8 cellular contexts compared by ENCODE assay signal in genomic region chr17:82241926-82242697, GRCh38. TPM values are rescaled to one million over a fixed set of nuclear protein-coding genes. Genes with fewer than 3 reads are reported as not detected.
DNase-seq lines count a peak whose midpoint lies in the region; TF ChIP-seq lines count a peak whose summit lies in the region.

No MANE protein-coding gene starts in this region.

- H3K4me1 ChIP-seq in ascending aorta (peaks cover 36 to 55% of the 10 kb centered on the region in 2 donors), liver (ENCODE audit: control insufficient read depth in 4 of 4, insufficient read depth in 4 of 4, low read length in 3 of 4) (peaks cover 32 to 60% (median 47%) of the 10 kb centered on the region in 4 donors), thyroid gland (peaks cover 63 to 77% of the 10 kb centered on the region in 2 donors)

- TF ChIP-seq RAD21 in liver (IDR thresholded peaks at IDR 0.05): no peak

- WGBS in liver: 15% methylated on average over 20 of the region's 20 CpGs
- WGBS in thyroid gland, 2 donors: 15% methylated on average over 8 to 16 of the region's 20 CpGs

- no peak overlapping the region for H3K4me3 ChIP-seq in ascending aorta
- no peak overlapping the region for H3K4me3 ChIP-seq in liver (ENCODE audit: low read depth in 1 of 3, low read length in 3 of 3)
- no peak overlapping the region for H3K4me3 ChIP-seq in thyroid gland (replicated peaks in 1 of 3)

- no peak for TF ChIP-seq CTCF in ascending aorta (IDR thresholded peaks at IDR 0.05)
- TF ChIP-seq CTCF in liver (IDR thresholded peaks at IDR 0.05; ENCODE audit: low read depth, low read length, missing input control): no peak
- no peak for TF ChIP-seq CTCF in thyroid gland (IDR thresholded peaks at IDR 0.05)

- peak overlapping the region; percentile 66 to 77 for H3K27ac ChIP-seq in ascending aorta
- H3K27ac ChIP-seq in liver (ENCODE audit: low read depth in 1 of 2, low read length in 2 of 2): peak overlapping the region; percentile 88
- H3K27ac ChIP-seq in thyroid gland: peak overlapping the region; percentile 77 to 88 (median 77)

- H3K9ac ChIP-seq in liver (ENCODE audit: low read depth in 1 of 2, low read length in 2 of 2): peak overlapping the region; percentile 60 to 67

- no peaks in the 10 kb centered on the region for H3K9me3 ChIP-seq in ascending aorta
- no peaks in the 10 kb centered on the region for H3K9me3 ChIP-seq in liver (ENCODE audit: control insufficient read depth in 4 of 4, low read length in 3 of 4)
- H3K9me3 ChIP-seq in thyroid gland: no peaks in the 10 kb centered on the region

- H3K27me3 ChIP-seq in ascending aorta: no peaks in the 10 kb centered on the region
- no peaks in the 10 kb centered on the region for H3K27me3 ChIP-seq in liver (ENCODE audit: control insufficient read depth in 4 of 4, insufficient read depth in 4 of 4, low read length in 3 of 4)
- H3K27me3 ChIP-seq in thyroid gland: no peaks in the 10 kb centered on the region

- intact Hi-C loops in ascending aorta (cut with DNase I) (loop anchor here (2.0 to 5.0 kb wide), 2 partner anchors 13 to 35 kb away; partner anchors contain the start of gene SLC16A3), thyroid gland (cut with DNase I) (no loop called here)

- H3K36me3 ChIP-seq in ascending aorta (peaks cover 64% of the 10 kb centered on the region in 2 donors), liver (ENCODE audit: control insufficient read depth in 4 of 4, insufficient read depth in 3 of 4, low read depth in 1 of 4, low read length in 3 of 4) (peaks cover 14 to 35% (median 26%) of the 10 kb centered on the region in 4 donors), thyroid gland (peaks cover 38 to 39% of the 10 kb centered on the region in 2 donors)

- no peak for TF ChIP-seq POLR2A in thyroid gland (IDR thresholded peaks at IDR 0.05)

- DNase-seq in SKM-1 treated with dmso at 0.1 percent for 144 hours (lab: John Stamatoyannopoulos, UW; ENCODE audit: unreplicated experiment) (peak; percentile 43), SKM-1 (lab: John Stamatoyannopoulos, UW; ENCODE audit: unreplicated experiment) (no peak), ascending aorta (ENCODE audit: low spot score in 2 of 2) (no peak), thyroid gland (no peak), DMS79 treated with DMSO at 0.1 percent for 48 hours (lab: John Stamatoyannopoulos, UW) (no peak), NCI-H2107 treated with DMSO at 0.1 percent for 48 hours (lab: John Stamatoyannopoulos, UW; ENCODE audit: unreplicated experiment) (no peak), hippocampal formation (lab: John Stamatoyannopoulos, UW) (no peak)

TF ChIP-seq in liver, 16 proteins besides CTCF, POLR2A, EP300 and RAD21:
- TF ChIP-seq ATF3 (IDR thresholded peaks at IDR 0.05): no peak
- no peak for TF ChIP-seq EGR1 (IDR thresholded peaks at IDR 0.05; ENCODE audit: low read depth in 2 of 2)
- TF ChIP-seq TAF1 (conservative IDR thresholded peaks at IDR 0.05): no peak
- TF ChIP-seq JUND (IDR thresholded peaks at IDR 0.05): no peak
- TF ChIP-seq MAX (IDR thresholded peaks at IDR 0.05): no peak
- TF ChIP-seq FOXA1 (IDR thresholded peaks at IDR 0.05): no peak
- no peak for TF ChIP-seq SP1 (IDR thresholded peaks at IDR 0.05)
- no peak for TF ChIP-seq FOXA2 (IDR thresholded peaks at IDR 0.05)
- TF ChIP-seq RXRA (IDR thresholded peaks at IDR 0.05): peak in 1 of 2 donors; percentile 52
- no peak for TF ChIP-seq HNF4G (IDR thresholded peaks at IDR 0.05)
- TF ChIP-seq HNF4A (conservative IDR thresholded peaks at IDR 0.05): peak in 1 of 2 donors; percentile 9
- no peak for TF ChIP-seq GABPA (IDR thresholded peaks at IDR 0.05 in 1 of 2, conservative IDR thresholded peaks at IDR 0.05 in 1 of 2)
- TF ChIP-seq ZBTB33 (IDR thresholded peaks at IDR 0.05): no peak

RNA-seq across cellular contexts. Expression of gene SLC16A3, which starts 13.3 kb away (rescaled TPM):
- 253 TPM for total RNA-seq in ascending aorta
- total RNA-seq in liver: 10 to 100 TPM in 1 of 2 donors, 1 to 10 TPM in 1; 9.2 to 10.5 TPM
- 1 to 10 TPM; 1.1 to 8.4 TPM for polyA plus RNA-seq in liver
- total RNA-seq in thyroid gland: 10 to 100 TPM; 42.1 to 75.5 (median 44.2) TPM

RNA-seq across cellular contexts. Expression of gene CCDC57, which starts 29.5 kb away (rescaled TPM):
- total RNA-seq in ascending aorta: 12.8 TPM
- total RNA-seq in liver: 10 to 100 TPM in 1 of 2 donors, 1 to 10 TPM in 1; 5.4 to 13.6 TPM
- polyA plus RNA-seq in liver: 10 to 100 TPM in 1 of 2 donors, 1 to 10 TPM in 1; 9.8 to 19.1 TPM
- total RNA-seq in thyroid gland: 10 to 100 TPM; 27.1 to 79.9 (median 50.9) TPM

RNA-seq across cellular contexts. Expression of gene CSNK1D, which starts 31.4 kb away (rescaled TPM):
- total RNA-seq in ascending aorta: 86.8 TPM
- total RNA-seq in liver: 10 to 100 TPM; 22.0 to 49.0 TPM
- 10 to 100 TPM; 29.0 to 39.3 TPM for polyA plus RNA-seq in liver
- total RNA-seq in thyroid gland: 10 to 100 TPM; 47.3 to 91.2 (median 88.7) TPM
